9 cellular contexts compared by ENCODE assay signal in the genomic region with DNA sequence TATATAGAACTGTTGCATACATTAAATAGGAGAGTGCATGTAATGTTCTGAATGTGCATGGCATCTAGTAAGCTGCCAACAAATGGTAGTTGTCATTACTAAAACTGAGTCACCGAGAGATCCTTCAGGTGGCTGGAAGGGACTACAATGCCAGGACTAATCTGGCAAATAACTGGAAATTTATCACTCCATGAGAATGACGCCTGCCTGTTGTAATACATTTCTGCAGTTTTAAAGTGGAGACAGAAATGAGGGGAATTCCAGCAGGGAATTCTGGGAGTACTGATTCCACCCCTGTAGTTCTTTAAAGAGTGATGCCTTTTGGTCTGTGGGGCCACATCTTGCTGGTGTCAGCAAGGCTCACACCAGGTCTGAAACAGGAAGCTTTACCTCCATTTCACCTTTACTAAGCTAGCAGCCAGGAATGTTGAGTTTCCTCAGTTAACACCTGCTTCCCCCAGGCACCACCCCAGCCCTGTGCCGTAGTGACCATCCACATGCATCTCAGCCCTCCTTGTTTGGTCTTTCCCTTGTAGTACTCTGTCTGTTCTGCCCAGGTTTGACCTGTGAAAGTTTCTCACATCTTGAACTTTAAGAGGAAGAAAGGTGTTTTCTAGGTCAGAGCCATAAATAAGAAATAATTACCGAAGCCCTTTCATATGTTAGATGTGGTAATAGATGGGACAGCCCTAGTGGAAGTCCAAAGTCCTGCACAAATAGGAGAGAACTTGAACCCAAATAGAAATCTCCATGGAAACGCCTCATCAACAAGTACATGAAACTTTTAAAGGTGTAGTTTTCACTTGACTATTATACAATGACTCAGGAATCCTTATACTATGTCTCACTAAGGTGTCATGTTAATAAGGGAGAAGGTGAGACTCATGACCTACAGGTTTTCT. TPM values are rescaled to one million over a fixed set of nuclear protein-coding genes. Genes with fewer than 3 reads are reported as not detected.
DNase-seq lines count a peak whose midpoint lies in the region; ATAC-seq and TF ChIP-seq lines count a peak whose summit lies in the region.
"Had no signal": no experiment of that assay in that cellular context is flagged by ENCODE, and none has a peak within 500 bp of the region (broad histone marks: within the 10 kb centered on the region; RNA-seq: fewer than 3 reads in every experiment).

No MANE protein-coding gene starts in this region.

- no peaks in the 10 kb centered on the region for H3K36me3 ChIP-seq in hepatocyte (replicated peaks; ENCODE audit: insufficient read depth, low read depth)

- intact Hi-C loops in activated T-helper 2 cell treated with anti-CD3 and anti-CD28 coated beads, Interferon-gamma antibody, Interleukin-2, Interleukin-4, amounts not matched to agents 10 μg/mL and 5 μg/mL and 100 μg/mL, durations not matched to agents 14 hours and 24 hours and 36 hours (cut with micrococcal nuclease) = loop anchor here (5.0 kb wide), 1 partner anchor 128 kb away; no protein-coding TSS in a partner anchor

- no peak for TF ChIP-seq CTCF in hepatocyte (IDR thresholded peaks at IDR 0.05; ENCODE audit: poor library complexity)

- H3K9me3 ChIP-seq in hepatocyte (ENCODE audit: low read depth) = no peaks in the 10 kb centered on the region

- peak overlapping the region; percentile 47 for H3K4me2 ChIP-seq in hepatocyte

- peak; percentile 70 for ATAC-seq in stimulated activated effector memory CD8-positive, alpha-beta T cell treated with anti-CD3 and anti-CD28 coated beads, Interleukin-12 subunit alpha, Interleukin-12 subunit beta, amount 100 ng/mL, for 72 hours
- ATAC-seq in HG03571 (IDR thresholded peaks at IDR 0.05; ENCODE audit: unreplicated experiment) (no peak), GM21717 (IDR thresholded peaks at IDR 0.05; ENCODE audit: unreplicated experiment) (no peak)

- H3K9me3 Mint-ChIP-seq in activated T-helper 2 cell treated with anti-CD3 and anti-CD28 coated beads, Interferon-gamma antibody, Interleukin-2, Interleukin-4, amounts not matched to agents 10 μg/mL and 5 μg/mL and 100 μg/mL, durations not matched to agents 14 hours and 24 hours and 36 hours = no peaks in the 10 kb centered on the region
- H3K9me3 Mint-ChIP-seq in stimulated activated effector memory CD8-positive, alpha-beta T cell treated with anti-CD3 and anti-CD28 coated beads, Interleukin-12 subunit alpha, Interleukin-12 subunit beta, amount 100 ng/mL, for 72 hours = no peaks in the 10 kb centered on the region
- H3K9me3 Mint-ChIP-seq: IgD-negative memory B cell had no signal

- H3K27me3 Mint-ChIP-seq in activated T-helper 2 cell treated with anti-CD3 and anti-CD28 coated beads, Interferon-gamma antibody, Interleukin-2, Interleukin-4, amounts not matched to agents 10 μg/mL and 5 μg/mL and 100 μg/mL, durations not matched to agents 14 hours and 24 hours and 36 hours (ENCODE audit: low read depth) = no peaks in the 10 kb centered on the region

- no peak overlapping the region for H3K4me3 ChIP-seq in hepatocyte

- peaks cover 5% of the 10 kb centered on the region for H3K79me2 ChIP-seq in hepatocyte

- DNase-seq in LoVo (ENCODE audit: low spot score) = peak; percentile 22
- DNase-seq in activated T-helper 2 cell treated with anti-CD3 and anti-CD28 coated beads, Interferon-gamma antibody, Interleukin-2, Interleukin-4, amounts not matched to agents 10 μg/mL and 5 μg/mL and 100 μg/mL, durations not matched to agents 14 hours and 24 hours and 36 hours (ENCODE audit: low spot score) = no peak
- DNase-seq in hepatocyte (ENCODE audit: low spot score) = peak; percentile 80
- peak in 1 of 2 donors; percentile 38 for DNase-seq in stimulated activated effector memory CD8-positive, alpha-beta T cell treated with anti-CD3 and anti-CD28 coated beads, Interleukin-12 subunit alpha, Interleukin-12 subunit beta, amount 100 ng/mL, for 72 hours (ENCODE audit: low spot score in 2 of 2)
- DNase-seq in Ammon's horn (ENCODE audit: low spot score) = no peak

- 67% methylated on average over 5 of the region's 5 CpGs for WGBS in hepatocyte (ENCODE audit: low lambda C conversion rate, missing lambda C conversion rate)

- H3K27ac Mint-ChIP-seq in activated T-helper 2 cell treated with anti-CD3 and anti-CD28 coated beads, Interferon-gamma antibody, Interleukin-2, Interleukin-4, amounts not matched to agents 10 μg/mL and 5 μg/mL and 100 μg/mL, durations not matched to agents 14 hours and 24 hours and 36 hours = peak overlapping the region; percentile 19
- peak overlapping the region; percentile 83 for H3K27ac Mint-ChIP-seq in stimulated activated effector memory CD8-positive, alpha-beta T cell treated with anti-CD3 and anti-CD28 coated beads, Interleukin-12 subunit alpha, Interleukin-12 subunit beta, amount 100 ng/mL, for 72 hours
- H3K27ac Mint-ChIP-seq: IgD-negative memory B cell had no signal

- H3K4me1 Mint-ChIP-seq in activated T-helper 2 cell treated with anti-CD3 and anti-CD28 coated beads, Interferon-gamma antibody, Interleukin-2, Interleukin-4, amounts not matched to agents 10 μg/mL and 5 μg/mL and 100 μg/mL, durations not matched to agents 14 hours and 24 hours and 36 hours (ENCODE audit: low read depth) = peaks cover 28% of the 10 kb centered on the region
- peaks cover 61% of the 10 kb centered on the region for H3K4me1 Mint-ChIP-seq in stimulated activated effector memory CD8-positive, alpha-beta T cell treated with anti-CD3 and anti-CD28 coated beads, Interleukin-12 subunit alpha, Interleukin-12 subunit beta, amount 100 ng/mL, for 72 hours

- peaks cover 22% of the 10 kb centered on the region for H3K4me1 ChIP-seq in hepatocyte (ENCODE audit: insufficient read depth)

- H3K27me3 ChIP-seq in hepatocyte = no peaks in the 10 kb centered on the region

- H3K9me2 ChIP-seq in hepatocyte (replicated peaks; ENCODE audit: insufficient read depth) = no peaks in the 10 kb centered on the region

- no peaks in the 10 kb centered on the region for H4K20me1 ChIP-seq in hepatocyte (ENCODE audit: insufficient read depth, poor library complexity, severe bottlenecking)

- no peak overlapping the region for H2AFZ ChIP-seq in hepatocyte

- peaks cover 84% of the 10 kb centered on the region for H3K36me3 Mint-ChIP-seq in activated T-helper 2 cell treated with anti-CD3 and anti-CD28 coated beads, Interferon-gamma antibody, Interleukin-2, Interleukin-4, amounts not matched to agents 10 μg/mL and 5 μg/mL and 100 μg/mL, durations not matched to agents 14 hours and 24 hours and 36 hours (ENCODE audit: low read depth)
- peaks cover 100% of the 10 kb centered on the region for H3K36me3 Mint-ChIP-seq in stimulated activated effector memory CD8-positive, alpha-beta T cell treated with anti-CD3 and anti-CD28 coated beads, Interleukin-12 subunit alpha, Interleukin-12 subunit beta, amount 100 ng/mL, for 72 hours
- H3K36me3 Mint-ChIP-seq: IgD-negative memory B cell had no signal

- H3K27ac ChIP-seq in hepatocyte = peak overlapping the region; percentile 85

- H3K4me3 Mint-ChIP-seq in activated T-helper 2 cell treated with anti-CD3 and anti-CD28 coated beads, Interferon-gamma antibody, Interleukin-2, Interleukin-4, amounts not matched to agents 10 μg/mL and 5 μg/mL and 100 μg/mL, durations not matched to agents 14 hours and 24 hours and 36 hours (ENCODE audit: low read depth) = no peak overlapping the region
- peak overlapping the region; percentile 6 for H3K4me3 Mint-ChIP-seq in stimulated activated effector memory CD8-positive, alpha-beta T cell treated with anti-CD3 and anti-CD28 coated beads, Interleukin-12 subunit alpha, Interleukin-12 subunit beta, amount 100 ng/mL, for 72 hours
- H3K4me3 Mint-ChIP-seq: IgD-negative memory B cell had no signal

RNA-seq across cellular contexts. Expression of gene LMOD3, which starts 56.7 kb away (rescaled TPM):
- not detected in 2 replicates for total RNA-seq in activated T-helper 2 cell treated with anti-CD3 and anti-CD28 coated beads, Interferon-gamma antibody, Interleukin-2, Interleukin-4, amounts not matched to agents 10 μg/mL and 5 μg/mL and 100 μg/mL, durations not matched to agents 14 hours and 24 hours and 36 hours
- not detected in 2 replicates for total RNA-seq in hepatocyte
- not detected in 2 replicates for polyA plus RNA-seq in hepatocyte
- total RNA-seq: pulmonary artery endothelial cell had no signal
- polyA plus RNA-seq: IgD-negative memory B cell had no signal

Comparison
In these comparisons a context has a peak if more than half of its experiments do, and no peak if none do; other contexts are left out.
1. DNase-seq: peak in LoVo (single experiment) and hepatocyte (single experiment); none in activated T-helper 2 cell treated with anti-CD3 and anti-CD28 coated beads, Interferon-gamma antibody, Interleukin-2, Interleukin-4, amounts not matched to agents 10 μg/mL and 5 μg/mL and 100 μg/mL, durations not matched to agents 14 hours and 24 hours and 36 hours (single experiment) and Ammon's horn (single experiment).